1 cellular context compared by ENCODE assay signal in the genomic region with DNA sequence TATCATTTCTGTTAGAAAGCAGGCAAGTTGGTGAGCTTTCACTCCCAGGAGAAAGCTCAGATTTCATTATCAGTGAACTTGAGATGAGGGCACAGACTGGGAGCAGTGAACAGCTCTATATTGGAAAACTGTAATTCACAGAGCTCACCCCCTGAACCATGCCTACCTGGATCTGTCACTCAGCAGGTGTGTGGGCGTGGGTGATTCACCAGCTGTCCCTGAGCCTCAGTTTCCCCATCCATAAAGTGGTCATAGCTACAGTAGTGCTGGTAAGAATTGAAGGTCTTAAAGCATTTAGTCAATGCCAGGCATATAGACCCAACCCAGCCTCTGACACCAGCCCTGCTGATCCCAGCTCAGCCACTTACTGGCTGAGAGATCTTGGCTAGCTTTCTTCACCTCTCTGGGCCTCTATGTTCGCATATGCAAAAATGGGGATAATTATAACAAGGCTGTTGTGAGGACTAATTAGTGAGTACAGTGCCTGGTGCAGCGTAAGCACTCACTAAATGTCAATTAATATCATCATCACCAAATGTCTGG.
TF ChIP-seq lines count a peak whose summit lies in the region.

No MANE protein-coding gene starts in this region.

TF ChIP-seq in H1, 55 proteins besides CTCF, POLR2A, EP300 and RAD21:
- TF ChIP-seq TAF7 (optimal IDR thresholded peaks at IDR 0.05; ENCODE audit: borderline replicate concordance, low read depth, low read length), result no peak
- no peak for TF ChIP-seq NRF1 (IDR thresholded peaks at IDR 0.05; ENCODE audit: low read depth, low read length)
- TF ChIP-seq KDM1A (IDR thresholded peaks at IDR 0.05; ENCODE audit: borderline replicate concordance, low read length), result peak; percentile 55; the same call in 1 of the 2 replicates
TF ChIP-seq in H1: peak in this region for 1.
